In the genomic region with DNA sequence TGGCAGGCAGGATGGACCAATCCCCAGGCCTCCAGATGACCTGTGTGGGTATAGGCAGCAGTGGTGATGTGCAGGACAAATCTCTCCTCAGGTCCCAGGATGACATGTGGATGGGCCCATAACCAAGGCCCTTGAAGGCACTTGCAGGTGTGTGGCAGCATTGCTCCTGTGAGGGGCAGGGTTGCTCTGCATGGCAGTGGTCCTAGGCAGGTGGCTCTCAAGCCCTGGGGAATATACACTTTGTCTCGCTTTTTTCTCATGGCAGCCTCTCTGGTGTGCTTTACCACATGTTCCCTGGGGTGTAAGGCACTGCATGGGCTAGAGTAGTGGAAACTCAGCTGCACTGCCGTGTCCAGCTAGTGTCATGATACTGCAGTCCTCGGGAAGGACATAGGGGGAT, we compare ENCODE assay signal across 16 cellular contexts.
"Had no signal": no experiment of that assay in that cellular context is flagged by ENCODE, and none has a peak within 500 bp of the region (broad histone marks: within the 10 kb centered on the region; RNA-seq: fewer than 3 reads in every experiment).

No MANE protein-coding gene starts in this region.

- ATAC-seq: left cardiac atrium; naive thymus-derived CD8-positive, alpha-beta T cell; right cardiac atrium had no signal

- H3K27ac Mint-ChIP-seq: activated CD4-positive, alpha-beta memory T cell treated with anti-CD3 and anti-CD28 coated beads for 36 hours; activated naive CD8-positive, alpha-beta T cell; brain; naive thymus-derived CD8-positive, alpha-beta T cell had no signal

- H3K36me3 Mint-ChIP-seq: activated CD4-positive, alpha-beta memory T cell treated with anti-CD3 and anti-CD28 coated beads for 36 hours; activated naive CD8-positive, alpha-beta T cell; brain; naive thymus-derived CD8-positive, alpha-beta T cell had no signal

- H3K4me3 Mint-ChIP-seq: activated CD4-positive, alpha-beta memory T cell treated with anti-CD3 and anti-CD28 coated beads for 36 hours; activated naive CD8-positive, alpha-beta T cell; brain; central memory CD8-positive, alpha-beta T cell; naive thymus-derived CD8-positive, alpha-beta T cell had no signal

- H3K9me3 Mint-ChIP-seq: activated CD4-positive, alpha-beta memory T cell treated with anti-CD3 and anti-CD28 coated beads for 36 hours had no signal

- H3K4me1 Mint-ChIP-seq: brain; central memory CD8-positive, alpha-beta T cell; naive thymus-derived CD8-positive, alpha-beta T cell had no signal

- H3K27me3 Mint-ChIP-seq: activated CD4-positive, alpha-beta memory T cell treated with anti-CD3 and anti-CD28 coated beads for 36 hours; brain; central memory CD8-positive, alpha-beta T cell had no signal

- DNase-seq: activated CD4-positive, alpha-beta memory T cell treated with anti-CD3 and anti-CD28 coated beads for 36 hours; activated gamma-delta T cell; activated T-cell treated with anti-CD3 and anti-CD28 coated beads, Interleukin-2, amount 50 U/mL, for 48 hours; amygdala; effector memory CD4-positive, alpha-beta T cell; hypothalamus; left cardiac atrium; naive thymus-derived CD8-positive, alpha-beta T cell; stimulated activated CD4-positive, alpha-beta T cell treated with anti-CD3 and anti-CD28 coated beads, Interleukin-2, amount 100 ng/mL, for 24 hours; stimulated activated naive CD4-positive, alpha-beta T cell; substantia nigra; transverse colon had no signal
